ENCODE assay signal across 8 cellular contexts in the genomic region with DNA sequence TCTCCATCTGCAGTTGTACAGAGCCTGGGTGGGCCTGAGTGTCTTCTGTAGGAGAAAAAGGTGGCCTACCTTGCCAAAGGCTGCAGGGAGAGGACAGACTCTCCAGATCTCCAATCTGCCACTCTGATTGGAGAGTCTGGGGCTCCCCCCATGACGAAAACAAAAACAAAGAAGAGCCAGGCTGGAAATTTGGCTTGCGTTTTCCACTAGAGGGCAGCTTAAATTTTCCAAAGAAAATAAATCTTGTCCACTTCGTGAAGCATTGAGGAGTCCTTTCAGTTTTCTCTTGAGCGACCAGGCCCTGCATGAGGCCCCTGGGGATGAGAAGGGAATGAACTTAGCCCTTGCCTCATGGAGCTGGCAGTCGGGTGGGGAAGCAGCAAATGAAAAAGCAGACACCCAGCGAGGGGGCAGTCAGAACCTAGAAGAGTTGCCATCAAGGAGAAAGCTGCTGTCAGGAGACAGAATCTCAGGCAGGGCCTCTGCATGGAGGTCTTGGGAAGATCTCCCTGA.
DNase-seq lines count a peak whose midpoint lies in the region; ATAC-seq and TF ChIP-seq lines count a peak whose summit lies in the region.
"Had no signal": no experiment of that assay in that cellular context is flagged by ENCODE, and none has a peak within 500 bp of the region (broad histone marks: within the 10 kb centered on the region; RNA-seq: fewer than 3 reads in every experiment).

No MANE protein-coding gene starts in this region.

- no peaks in the 10 kb centered on the region for H3K9me3 ChIP-seq in parathyroid adenoma (ENCODE audit: control insufficient read depth, low read length)

- no peak overlapping the region for H3K27ac ChIP-seq in parathyroid adenoma

- H3K4me1 ChIP-seq in parathyroid adenoma: no peaks in the 10 kb centered on the region

- in situ Hi-C loops in GM13977 (cut with MboI; ENCODE audit: low pct_unique_long_range_greater_than_20kb, low sequenced_read_pairs, unreplicated experiment): no loop called here

- no peak overlapping the region for H3K9ac ChIP-seq in parathyroid adenoma

- H3K79me2 ChIP-seq in parathyroid adenoma: no peaks in the 10 kb centered on the region

- H2AFZ ChIP-seq in parathyroid adenoma: peak overlapping the region; percentile 46

- H3K27me3 ChIP-seq in parathyroid adenoma (ENCODE audit: control insufficient read depth, insufficient read depth, low read length): no peaks in the 10 kb centered on the region

- TF ChIP-seq CTCF in GM13977 (IDR thresholded peaks at IDR 0.05; ENCODE audit: extremely low read depth, insufficient read depth, missing control alignments): no peak
- no peak for TF ChIP-seq CTCF in parathyroid adenoma (IDR thresholded peaks at IDR 0.05)

- no peaks in the 10 kb centered on the region for H3K36me3 ChIP-seq in parathyroid adenoma (ENCODE audit: control insufficient read depth, insufficient read depth, low read length)

- peak; percentile 25 for DNase-seq in GM13977 (ENCODE audit: low spot score)
- DNase-seq in NCI-H82 (lab: John Stamatoyannopoulos, UW): peak; percentile 54
- DNase-seq in ecto neural progenitor cell (ENCODE audit: low spot score): peak; percentile 54
- no peak for DNase-seq in NCI-H2196 treated with DMSO at 0.1 percent for 48 hours (lab: John Stamatoyannopoulos, UW; ENCODE audit: unreplicated experiment)

- H3K4me3 ChIP-seq in parathyroid adenoma (ENCODE audit: low read depth, low read length): no peak overlapping the region
- H3K4me3 ChIP-seq: skin epidermis had no signal

- no peak for ATAC-seq in GM19035 (IDR thresholded peaks at IDR 0.05; ENCODE audit: unreplicated experiment)
- no peak for ATAC-seq in GM21390 (IDR thresholded peaks at IDR 0.05; ENCODE audit: unreplicated experiment)

- no peak overlapping the region for H3K4me2 ChIP-seq in parathyroid adenoma (ENCODE audit: low read length)
